In the genomic region with DNA sequence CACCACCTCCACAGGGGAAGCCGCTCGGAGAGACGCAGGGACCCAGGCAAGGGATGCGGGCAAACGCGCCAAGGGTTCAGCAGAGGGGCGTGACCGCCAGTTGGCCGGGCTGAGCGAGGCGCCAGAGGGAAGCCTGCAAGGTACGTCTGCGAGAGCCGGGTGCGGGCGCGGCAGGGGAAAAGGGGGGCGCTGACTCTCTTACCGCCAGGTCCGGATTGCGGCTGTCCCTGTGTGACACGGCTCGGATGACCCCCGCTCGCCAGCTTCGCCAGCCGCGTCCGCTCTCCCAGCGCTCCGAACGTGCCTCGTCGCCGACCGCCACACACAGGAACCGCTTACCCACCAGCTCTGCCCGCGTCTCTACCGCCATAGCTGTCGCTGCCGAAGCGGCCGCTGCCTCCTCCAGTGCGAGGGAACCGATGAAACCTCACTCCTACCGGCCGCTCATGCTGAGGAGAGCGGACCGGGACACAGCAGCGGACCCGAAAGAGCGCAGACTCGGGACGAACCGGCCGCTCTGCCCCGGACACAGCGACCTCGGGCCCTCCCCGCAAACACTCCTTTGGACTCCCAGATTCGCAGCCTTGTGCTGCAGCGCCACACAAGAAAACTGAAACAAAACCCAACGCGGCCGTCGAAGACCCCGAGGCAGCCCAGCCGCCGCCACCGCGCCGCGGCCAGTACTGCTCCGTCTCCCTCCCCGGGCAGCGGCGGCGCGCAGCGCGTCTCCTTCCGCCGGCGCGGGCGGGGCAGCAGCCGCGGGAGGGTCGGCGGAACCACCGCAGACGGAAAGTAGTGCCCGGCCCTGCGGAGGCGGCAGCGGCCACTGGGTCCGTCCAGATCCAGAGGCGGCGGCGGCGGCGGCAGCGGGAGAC, we compare ENCODE assay signal across 1 cellular context.
TF ChIP-seq lines count a peak whose summit lies in the region.

A gene with protein sequence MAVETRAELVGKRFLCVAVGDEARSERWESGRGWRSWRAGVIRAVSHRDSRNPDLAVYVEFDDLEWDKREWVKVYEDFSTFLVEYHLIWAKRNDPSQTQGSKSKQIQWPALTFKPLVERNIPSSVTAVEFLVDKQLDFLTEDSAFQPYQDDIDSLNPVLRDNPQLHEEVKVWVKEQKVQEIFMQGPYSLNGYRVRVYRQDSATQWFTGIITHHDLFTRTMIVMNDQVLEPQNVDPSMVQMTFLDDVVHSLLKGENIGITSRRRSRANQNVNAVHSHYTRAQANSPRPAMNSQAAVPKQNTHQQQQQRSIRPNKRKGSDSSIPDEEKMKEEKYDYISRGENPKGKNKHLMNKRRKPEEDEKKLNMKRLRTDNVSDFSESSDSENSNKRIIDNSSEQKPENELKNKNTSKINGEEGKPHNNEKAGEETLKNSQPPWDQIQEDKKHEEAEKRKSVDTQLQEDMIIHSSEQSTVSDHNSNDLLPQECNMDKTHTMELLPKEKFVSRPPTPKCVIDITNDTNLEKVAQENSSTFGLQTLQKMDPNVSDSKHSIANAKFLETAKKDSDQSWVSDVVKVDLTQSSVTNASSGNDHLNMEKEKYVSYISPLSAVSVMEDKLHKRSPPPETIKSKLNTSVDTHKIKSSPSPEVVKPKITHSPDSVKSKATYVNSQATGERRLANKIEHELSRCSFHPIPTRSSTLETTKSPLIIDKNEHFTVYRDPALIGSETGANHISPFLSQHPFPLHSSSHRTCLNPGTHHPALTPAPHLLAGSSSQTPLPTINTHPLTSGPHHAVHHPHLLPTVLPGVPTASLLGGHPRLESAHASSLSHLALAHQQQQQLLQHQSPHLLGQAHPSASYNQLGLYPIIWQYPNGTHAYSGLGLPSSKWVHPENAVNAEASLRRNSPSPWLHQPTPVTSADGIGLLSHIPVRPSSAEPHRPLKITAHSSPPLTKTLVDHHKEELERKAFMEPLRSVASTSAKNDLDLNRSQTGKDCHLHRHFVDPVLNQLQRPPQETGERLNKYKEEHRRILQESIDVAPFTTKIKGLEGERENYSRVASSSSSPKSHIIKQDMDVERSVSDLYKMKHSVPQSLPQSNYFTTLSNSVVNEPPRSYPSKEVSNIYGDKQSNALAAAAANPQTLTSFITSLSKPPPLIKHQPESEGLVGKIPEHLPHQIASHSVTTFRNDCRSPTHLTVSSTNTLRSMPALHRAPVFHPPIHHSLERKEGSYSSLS (N-terminal part only) (minus strand): TSS at position 685 of the 875 bp plus-strand sequence. CDS start 315 bp downstream, at position 370.

TF ChIP-seq in HCT116, 20 proteins besides CTCF, POLR2A, EP300 and RAD21 (continued from another document):
- TF ChIP-seq EGR1 (IDR thresholded peaks at IDR 0.05; ENCODE audit: low read depth) (peak; percentile 85), CBX3 (IDR thresholded peaks at IDR 0.05; ENCODE audit: low read depth) (peak; percentile 83), SRF (IDR thresholded peaks at IDR 0.05; ENCODE audit: low read depth) (peak; percentile 65; the same call in 1 of the 2 replicates), POLR2AphosphoS5 (IDR thresholded peaks at IDR 0.05; ENCODE audit: low read depth, low read length) (peak; percentile 76), EZH2 (IDR thresholded peaks at IDR 0.05) (no peak), ZNF274 (IDR thresholded peaks at IDR 0.05; ENCODE audit: low read depth, low read length) (no peak), EZH2phosphoT487 (IDR thresholded peaks at IDR 0.05; ENCODE audit: borderline replicate concordance) (no peak), SP1 (IDR thresholded peaks at IDR 0.05; ENCODE audit: low read depth) (peak; percentile 29; the same call in 1 of the 2 replicates), ZFX (IDR thresholded peaks at IDR 0.05) (peak; percentile 45), YY1 (IDR thresholded peaks at IDR 0.05; ENCODE audit: extremely low read depth, insufficient replicate concordance, low read depth, low read length) (peak; percentile 63), JUND (IDR thresholded peaks at IDR 0.05) (peak; percentile 48)
- TF ChIP-seq, protein P1, sequence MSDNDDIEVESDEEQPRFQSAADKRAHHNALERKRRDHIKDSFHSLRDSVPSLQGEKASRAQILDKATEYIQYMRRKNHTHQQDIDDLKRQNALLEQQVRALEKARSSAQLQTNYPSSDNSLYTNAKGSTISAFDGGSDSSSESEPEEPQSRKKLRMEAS (IDR thresholded peaks at IDR 0.05): peak; percentile 74
- TF ChIP-seq, protein P2, sequence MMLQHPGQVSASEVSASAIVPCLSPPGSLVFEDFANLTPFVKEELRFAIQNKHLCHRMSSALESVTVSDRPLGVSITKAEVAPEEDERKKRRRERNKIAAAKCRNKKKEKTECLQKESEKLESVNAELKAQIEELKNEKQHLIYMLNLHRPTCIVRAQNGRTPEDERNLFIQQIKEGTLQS (IDR thresholded peaks at IDR 0.05): no peak
- TF ChIP-seq, protein P3, sequence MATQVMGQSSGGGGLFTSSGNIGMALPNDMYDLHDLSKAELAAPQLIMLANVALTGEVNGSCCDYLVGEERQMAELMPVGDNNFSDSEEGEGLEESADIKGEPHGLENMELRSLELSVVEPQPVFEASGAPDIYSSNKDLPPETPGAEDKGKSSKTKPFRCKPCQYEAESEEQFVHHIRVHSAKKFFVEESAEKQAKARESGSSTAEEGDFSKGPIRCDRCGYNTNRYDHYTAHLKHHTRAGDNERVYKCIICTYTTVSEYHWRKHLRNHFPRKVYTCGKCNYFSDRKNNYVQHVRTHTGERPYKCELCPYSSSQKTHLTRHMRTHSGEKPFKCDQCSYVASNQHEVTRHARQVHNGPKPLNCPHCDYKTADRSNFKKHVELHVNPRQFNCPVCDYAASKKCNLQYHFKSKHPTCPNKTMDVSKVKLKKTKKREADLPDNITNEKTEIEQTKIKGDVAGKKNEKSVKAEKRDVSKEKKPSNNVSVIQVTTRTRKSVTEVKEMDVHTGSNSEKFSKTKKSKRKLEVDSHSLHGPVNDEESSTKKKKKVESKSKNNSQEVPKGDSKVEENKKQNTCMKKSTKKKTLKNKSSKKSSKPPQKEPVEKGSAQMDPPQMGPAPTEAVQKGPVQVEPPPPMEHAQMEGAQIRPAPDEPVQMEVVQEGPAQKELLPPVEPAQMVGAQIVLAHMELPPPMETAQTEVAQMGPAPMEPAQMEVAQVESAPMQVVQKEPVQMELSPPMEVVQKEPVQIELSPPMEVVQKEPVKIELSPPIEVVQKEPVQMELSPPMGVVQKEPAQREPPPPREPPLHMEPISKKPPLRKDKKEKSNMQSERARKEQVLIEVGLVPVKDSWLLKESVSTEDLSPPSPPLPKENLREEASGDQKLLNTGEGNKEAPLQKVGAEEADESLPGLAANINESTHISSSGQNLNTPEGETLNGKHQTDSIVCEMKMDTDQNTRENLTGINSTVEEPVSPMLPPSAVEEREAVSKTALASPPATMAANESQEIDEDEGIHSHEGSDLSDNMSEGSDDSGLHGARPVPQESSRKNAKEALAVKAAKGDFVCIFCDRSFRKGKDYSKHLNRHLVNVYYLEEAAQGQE (IDR thresholded peaks at IDR 0.05; ENCODE audit: low read depth): no peak
TF ChIP-seq in HCT116: peak in this region for 12.
